ENCODE assay signal across 12 cellular contexts in genomic region chr10:70652761-70653657, GRCh38. TPM values are rescaled to one million over a fixed set of nuclear protein-coding genes. Genes with fewer than 3 reads are reported as not detected.
DNase-seq lines count a peak whose midpoint lies in the region; ATAC-seq and TF ChIP-seq lines count a peak whose summit lies in the region.
"Had no signal": no experiment of that assay in that cellular context is flagged by ENCODE, and none has a peak within 500 bp of the region (broad histone marks: within the 10 kb centered on the region; RNA-seq: fewer than 3 reads in every experiment).

No MANE protein-coding gene starts in this region.

- no peaks in the 10 kb centered on the region for H3K27me3 ChIP-seq in brain microvascular endothelial cell (replicated peaks)
- no peaks in the 10 kb centered on the region for H3K27me3 ChIP-seq in upper lobe of left lung
- H3K27me3 ChIP-seq in esophagus muscularis mucosa: no peaks in the 10 kb centered on the region
- H3K27me3 ChIP-seq: tibial nerve had no signal

- peak overlapping the region; percentile 94 for H3K27ac ChIP-seq in brain microvascular endothelial cell
- peak overlapping the region in 1 of 4 donors; percentile 7 for H3K27ac ChIP-seq in upper lobe of left lung
- no peak overlapping the region for H3K27ac ChIP-seq in esophagus muscularis mucosa (replicated peaks in 1 of 4)

- H3K9me3 ChIP-seq in upper lobe of left lung (peaks cover 0 to 13% (median 0%) of the 10 kb centered on the region in 4 donors), esophagus muscularis mucosa (peaks cover 0 to 7% (median 0%) of the 10 kb centered on the region in 4 donors)

- peak; percentile 24 for DNase-seq in activated CD8-positive, alpha-beta memory T cell treated with anti-CD3 and anti-CD28 coated beads for 24 hours
- DNase-seq in activated CD8-positive, alpha-beta memory T cell treated with anti-CD3 and anti-CD28 coated beads, Interleukin-2, amount 50 U/mL, for 4 hours: no peak
- DNase-seq in brain microvascular endothelial cell (peak; percentile 98), islet precursor cell (peak; percentile 63), upper lobe of left lung (peak in 1 of 2 donors; percentile 26), SKM-1 (lab: John Stamatoyannopoulos, UW; ENCODE audit: unreplicated experiment) (no peak), esophagus muscularis mucosa (ENCODE audit: extremely low spot score) (no peak)
- DNase-seq in activated naive CD4-positive, alpha-beta T cell treated with anti-CD3 and anti-CD28 coated beads for 36 hours: no peak
- DNase-seq: 8988T; activated gamma-delta T cell treated with Interleukin-2 at 50 U/mL for 16 hours; stimulated activated CD4-positive, alpha-beta T cell treated with anti-CD3 and anti-CD28 coated beads, Interleukin-15, amount 100 ng/mL, for 24 hours had no signal

- TF ChIP-seq EP300 in upper lobe of left lung (IDR thresholded peaks at IDR 0.05): no peak
- no peak for TF ChIP-seq EP300 in esophagus muscularis mucosa (IDR thresholded peaks at IDR 0.05)

- H3K36me3 Mint-ChIP-seq in activated naive CD4-positive, alpha-beta T cell treated with anti-CD3 and anti-CD28 coated beads for 36 hours (ENCODE audit: low read depth): peaks cover 3% of the 10 kb centered on the region

- intact Hi-C loops in esophagus muscularis mucosa (cut with DNase I): no loop called here
- intact Hi-C loops in activated naive CD4-positive, alpha-beta T cell treated with anti-CD3 and anti-CD28 coated beads for 36 hours (cut with micrococcal nuclease): no loop called here

- peak; percentile 54 to 79 for ATAC-seq in upper lobe of left lung (ENCODE audit: low FRiP score in 2 of 2)

- CTCF ChIA-PET in activated naive CD4-positive, alpha-beta T cell treated with anti-CD3 and anti-CD28 coated beads for 36 hours (lab: Charles Lee): interaction anchor here (1.1 to 1.2 kb wide), 2 partner anchors 34 to 62 kb away, joined by 3 to 4 read pairs; no protein-coding TSS in a partner anchor

- H3K4me3 ChIP-seq in brain microvascular endothelial cell (ENCODE audit: low read depth, low read length) (no peak overlapping the region), upper lobe of left lung (no peak overlapping the region), esophagus muscularis mucosa (no peak overlapping the region)
- H3K4me3 ChIP-seq: tibial nerve had no signal

- peaks cover 39% of the 10 kb centered on the region for H3K9me3 Mint-ChIP-seq in activated naive CD4-positive, alpha-beta T cell treated with anti-CD3 and anti-CD28 coated beads for 36 hours

- 74 to 76% methylated on average over 6 to 16 of the region's 16 CpGs for WGBS in upper lobe of left lung, 2 donors
- 68% methylated on average over 16 of the region's 16 CpGs for WGBS in esophagus muscularis mucosa

- TF ChIP-seq POLR2A in upper lobe of left lung (IDR thresholded peaks at IDR 0.05) (no peak), esophagus muscularis mucosa (IDR thresholded peaks at IDR 0.05; ENCODE audit: low read depth) (no peak)

- in situ Hi-C loops in brain microvascular endothelial cell (cut with HindIII; ENCODE audit: low pct_ligation_motif_present, low sequenced_read_pairs): loop anchor here (25.0 kb wide), 1 partner anchor 91 kb away; no protein-coding TSS in a partner anchor

- TF ChIP-seq CTCF in brain microvascular endothelial cell (IDR thresholded peaks at IDR 0.05; ENCODE audit: low read depth, low read length, missing control alignments) (peak; percentile 4), upper lobe of left lung (IDR thresholded peaks at IDR 0.05) (no peak), esophagus muscularis mucosa (IDR thresholded peaks at IDR 0.05) (no peak)

- H3K27me3 Mint-ChIP-seq in activated naive CD4-positive, alpha-beta T cell treated with anti-CD3 and anti-CD28 coated beads for 36 hours (ENCODE audit: low read depth): no peaks in the 10 kb centered on the region

- H3K4me1 ChIP-seq in upper lobe of left lung (no peaks in the 10 kb centered on the region), esophagus muscularis mucosa (peaks cover 0 to 9% (median 6%) of the 10 kb centered on the region in 4 donors)

- H3K36me3 ChIP-seq in brain microvascular endothelial cell (replicated peaks) (no peaks in the 10 kb centered on the region), upper lobe of left lung (no peaks in the 10 kb centered on the region), esophagus muscularis mucosa (no peaks in the 10 kb centered on the region)
- H3K36me3 ChIP-seq: tibial nerve had no signal

- H3K4me3 Mint-ChIP-seq in activated naive CD4-positive, alpha-beta T cell treated with anti-CD3 and anti-CD28 coated beads for 36 hours: no peak overlapping the region

- peaks cover 10% of the 10 kb centered on the region for H3K4me1 Mint-ChIP-seq in activated naive CD4-positive, alpha-beta T cell treated with anti-CD3 and anti-CD28 coated beads for 36 hours (ENCODE audit: low read depth)

- no peak overlapping the region for H3K27ac Mint-ChIP-seq in activated naive CD4-positive, alpha-beta T cell treated with anti-CD3 and anti-CD28 coated beads for 36 hours

RNA-seq across cellular contexts. Expression of gene ADAMTS14, which starts 19.3 kb away (rescaled TPM):
- 1 to 10 TPM in 2 of 6 donors, under 1 TPM in 4; 0.15 to 3.1 (median 0.45) TPM for total RNA-seq in upper lobe of left lung
- total RNA-seq in esophagus muscularis mucosa: under 1 TPM in 2 of 4 donors, not detected in 2; 0.13 to 0.50 TPM
- not detected for total RNA-seq in activated naive CD4-positive, alpha-beta T cell treated with anti-CD3 and anti-CD28 coated beads for 36 hours

RNA-seq across cellular contexts. Expression of gene PRF1, which starts 50.5 kb away (rescaled TPM):
- total RNA-seq in upper lobe of left lung (10 to 100 TPM in 5 of 6 donors, 1 to 10 TPM in 1; 6.3 to 26.9 (median 15.9) TPM), esophagus muscularis mucosa (10 to 100 TPM in 1 of 4 donors, 1 to 10 TPM in 3; 1.2 to 15.2 (median 2.4) TPM)
- total RNA-seq in activated naive CD4-positive, alpha-beta T cell treated with anti-CD3 and anti-CD28 coated beads for 36 hours: 1 to 10 TPM; 7.5 to 8.2 TPM

Comparison
In these comparisons a context has a peak if more than half of its experiments do, and no peak if none do; other contexts are left out.
1. DNase-seq: peak in activated CD8-positive, alpha-beta memory T cell treated with anti-CD3 and anti-CD28 coated beads for 24 hours (single experiment), brain microvascular endothelial cell (single experiment) and islet precursor cell (single experiment); none in activated CD8-positive, alpha-beta memory T cell treated with anti-CD3 and anti-CD28 coated beads, Interleukin-2, amount 50 U/mL, for 4 hours (single experiment), SKM-1 (single experiment), esophagus muscularis mucosa (single experiment) and activated naive CD4-positive, alpha-beta T cell treated with anti-CD3 and anti-CD28 coated beads for 36 hours (single experiment).